Comparison of ENCODE assay signal across 16 cellular contexts in genomic region chr5:171913987-171914273, GRCh38.
DNase-seq lines count a peak whose midpoint lies in the region; ATAC-seq and TF ChIP-seq lines count a peak whose summit lies in the region.
"Had no signal": no experiment of that assay in that cellular context is flagged by ENCODE, and none has a peak within 500 bp of the region (broad histone marks: within the 10 kb centered on the region; RNA-seq: fewer than 3 reads in every experiment).

No MANE protein-coding gene starts in this region.

- BruUV-seq in Calu3 (replicated peaks; lab: Mats Ljungman, UMichigan) = no TSS peak

- peak overlapping the region; percentile 20 for H3K4me2 ChIP-seq in osteoblast (ENCODE audit: insufficient read depth, low read length)

- peaks cover 71% of the 10 kb centered on the region for H3K79me2 ChIP-seq in osteoblast (ENCODE audit: insufficient read depth, low read length)

- no peak overlapping the region for H3K4me3 ChIP-seq in osteoblast (ENCODE audit: insufficient read depth, low read length)
- H3K4me3 ChIP-seq: coronary artery, K562, prostate gland had no signal

- H3K9me3 ChIP-seq in osteoblast (ENCODE audit: low read depth, low read length) = no peaks in the 10 kb centered on the region
- H3K9me3 ChIP-seq: prostate gland had no signal

- intact Hi-C loops in Calu3 (cut with micrococcal nuclease; ENCODE audit: unreplicated experiment) (loop anchor here (2.0 to 5.0 kb wide), 3 partner anchors 89 to 379 kb away; partner anchors contain the start of gene STK10), posterior cingulate gyrus (cut with DNase I) (loop anchor here (5.0 kb wide), 2 partner anchors 93 to 273 kb away; partner anchors contain the start of genes FBXW11 and STK10)

- peaks cover 62% of the 10 kb centered on the region for H4K20me1 ChIP-seq in osteoblast (ENCODE audit: insufficient read depth, low read length)

- H3K4me3 Mint-ChIP-seq in Calu3 (ENCODE audit: low read depth, unreplicated experiment) = no peak overlapping the region
- peak overlapping the region in 2 of 4 donors; percentile 72 to 79 for H3K4me3 Mint-ChIP-seq in IgD-negative memory B cell
- H3K4me3 Mint-ChIP-seq in effector memory CD8-positive, alpha-beta T cell = peak overlapping the region; percentile 19 to 27
- H3K4me3 Mint-ChIP-seq in mesothelial cell of epicardium = no peak overlapping the region

- H3K9me3 Mint-ChIP-seq in Calu3 (ENCODE audit: low read depth, unreplicated experiment) = no peaks in the 10 kb centered on the region
- no peaks in the 10 kb centered on the region for H3K9me3 Mint-ChIP-seq in IgD-negative memory B cell
- no peaks in the 10 kb centered on the region for H3K9me3 Mint-ChIP-seq in effector memory CD8-positive, alpha-beta T cell
- H3K9me3 Mint-ChIP-seq in mesothelial cell of epicardium = no peaks in the 10 kb centered on the region
- H3K9me3 Mint-ChIP-seq: CD8-positive, alpha-beta memory T cell had no signal

- H3K4me1 Mint-ChIP-seq in Calu3 (ENCODE audit: low read depth, unreplicated experiment) (peaks cover 26% of the 10 kb centered on the region), IgD-negative memory B cell (peaks cover 38 to 58% (median 47%) of the 10 kb centered on the region in 3 donors), mesothelial cell of epicardium (peaks cover 4% of the 10 kb centered on the region)
- H3K4me1 Mint-ChIP-seq in effector memory CD8-positive, alpha-beta T cell (ENCODE audit: low read depth in 2 of 2) = peaks cover 33 to 49% of the 10 kb centered on the region in 2 donors

- DNase-seq in Calu3 = no peak
- DNase-seq in effector memory CD8-positive, alpha-beta T cell = no peak
- no peak for DNase-seq in osteoblast (ENCODE audit: insufficient read length, low spot score, missing footprints)
- DNase-seq in mesothelial cell of epicardium (ENCODE audit: low spot score in 2 of 2, unreplicated experiment in 2 of 2) = no peak
- no peak for DNase-seq in NK-92 (lab: John Stamatoyannopoulos, UW; ENCODE audit: unreplicated experiment)
- no peak for DNase-seq in posterior cingulate gyrus
- DNase-seq: activated T-cell treated with anti-CD3 and anti-CD28 coated beads, Interleukin-2, amount 50 U/mL, for 48 hours; aorta; CD8-positive, alpha-beta memory T cell; NCI-H1436 treated with DMSO at 0.1 percent for 48 hours; OCI-M1 had no signal

- no peaks in the 10 kb centered on the region for H3K27me3 ChIP-seq in osteoblast (ENCODE audit: insufficient read depth, low read length)

- CTCF ChIA-PET in Calu3 (lab: Charles Lee) = interaction anchor here (0.6 to 4.1 kb wide), 3 partner anchors 94 to 154 kb away, joined by 3 to 40 read pairs (median 35); partner anchors contain the start of gene FBXW11

- TF ChIP-seq CTCF in Calu3 (IDR thresholded peaks at IDR 0.05; ENCODE audit: unreplicated experiment) (no peak), osteoblast (IDR thresholded peaks at IDR 0.05; ENCODE audit: extremely low read depth, low read depth, low read length) (no peak), mesothelial cell of epicardium (IDR thresholded peaks at IDR 0.05; ENCODE audit: unreplicated experiment) (no peak)

- no peaks in the 10 kb centered on the region for H3K36me3 ChIP-seq in osteoblast (ENCODE audit: insufficient read depth, low read length)
- H3K36me3 ChIP-seq: prostate gland had no signal

- no peak overlapping the region for H3K27ac ChIP-seq in osteoblast (ENCODE audit: low read depth, low read length)
- H3K27ac ChIP-seq: coronary artery, prostate gland had no signal

- H2AFZ ChIP-seq in osteoblast (ENCODE audit: low read length) = no peak overlapping the region

- H3K4me1 ChIP-seq in osteoblast (ENCODE audit: insufficient read depth, low read length) = peaks cover 15% of the 10 kb centered on the region

- ATAC-seq in effector memory CD8-positive, alpha-beta T cell (replicated peaks) = no peak
- ATAC-seq: K562, SK-N-SH treated with all-trans-retinoic acid at 6 μM for 48 hours had no signal

- peak overlapping the region; percentile 16 for H3K27ac Mint-ChIP-seq in Calu3 (ENCODE audit: unreplicated experiment)
- H3K27ac Mint-ChIP-seq in IgD-negative memory B cell = peak overlapping the region; percentile 37 to 90 (median 87)
- H3K27ac Mint-ChIP-seq in effector memory CD8-positive, alpha-beta T cell = peak overlapping the region; percentile 47 to 85
- no peak overlapping the region for H3K27ac Mint-ChIP-seq in mesothelial cell of epicardium

- no peaks in the 10 kb centered on the region for H3K27me3 Mint-ChIP-seq in Calu3 (ENCODE audit: unreplicated experiment)
- H3K27me3 Mint-ChIP-seq in IgD-negative memory B cell = no peaks in the 10 kb centered on the region
- no peaks in the 10 kb centered on the region for H3K27me3 Mint-ChIP-seq in effector memory CD8-positive, alpha-beta T cell
- no peaks in the 10 kb centered on the region for H3K27me3 Mint-ChIP-seq in mesothelial cell of epicardium (ENCODE audit: low read depth)
- H3K27me3 Mint-ChIP-seq: CD8-positive, alpha-beta memory T cell had no signal

- H3K36me3 Mint-ChIP-seq in Calu3 (ENCODE audit: insufficient read depth, unreplicated experiment) (no peaks in the 10 kb centered on the region), IgD-negative memory B cell (peaks cover 3% of the 10 kb centered on the region), mesothelial cell of epicardium (peaks cover 4% of the 10 kb centered on the region)
- H3K36me3 Mint-ChIP-seq in effector memory CD8-positive, alpha-beta T cell (ENCODE audit: insufficient read depth) = peaks cover 8% of the 10 kb centered on the region

Comparison
In these comparisons a context has a peak if more than half of its experiments do, and no peak if none do; other contexts are left out.
1. H3K4me3 Mint-ChIP-seq: peak in effector memory CD8-positive, alpha-beta T cell (2 of 2); none in Calu3 (single experiment) and mesothelial cell of epicardium (single experiment).